Comparison of ENCODE assay signal across 9 cellular contexts in the genomic region with DNA sequence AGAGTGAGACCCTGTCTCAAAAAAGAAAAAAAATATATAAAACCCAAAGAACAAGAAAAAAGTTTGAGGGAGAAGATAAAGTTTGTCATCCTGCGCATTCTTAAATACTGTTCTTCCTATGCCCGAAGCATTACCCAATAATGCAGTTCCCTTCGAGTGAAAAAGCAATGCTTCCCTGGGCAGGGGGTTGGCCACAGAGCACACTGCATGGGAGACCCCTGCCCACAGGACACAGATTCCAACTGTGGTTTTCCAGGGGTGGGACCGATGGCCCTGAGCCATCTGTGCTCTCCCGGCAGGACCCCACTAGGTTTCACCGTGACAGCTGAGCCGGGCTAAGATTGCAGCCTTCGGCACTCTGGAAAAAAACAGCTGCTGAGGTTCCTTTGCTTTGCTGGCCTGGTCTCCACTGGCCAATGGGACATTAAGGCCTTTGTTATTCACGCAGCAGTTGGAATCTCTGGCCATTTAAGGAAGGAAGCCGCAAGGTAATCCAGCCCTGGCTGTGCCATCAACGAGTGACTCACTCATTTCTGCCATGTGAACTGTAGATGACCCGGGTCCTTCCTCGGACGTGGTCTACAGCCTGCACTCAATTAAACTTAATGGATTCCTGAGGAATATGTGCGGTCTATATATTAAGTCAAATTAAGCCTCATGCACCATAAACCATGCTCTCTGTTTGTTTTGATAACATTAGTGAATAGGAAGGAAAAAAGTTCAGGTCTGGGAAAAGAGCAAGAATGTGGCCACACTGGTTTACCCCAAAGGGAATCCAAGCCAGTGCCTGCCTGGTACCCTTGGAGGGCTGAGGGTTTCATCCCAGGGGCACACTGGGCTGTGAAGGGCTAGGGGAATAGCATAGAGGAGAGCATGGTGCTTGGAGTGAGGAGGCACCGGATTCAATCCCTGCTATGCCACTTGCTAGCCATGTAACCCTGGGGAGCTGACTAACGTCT.
DNase-seq lines count a peak whose midpoint lies in the region; ATAC-seq and TF ChIP-seq lines count a peak whose summit lies in the region.
"Had no signal": no experiment of that assay in that cellular context is flagged by ENCODE, and none has a peak within 500 bp of the region (broad histone marks: within the 10 kb centered on the region; RNA-seq: fewer than 3 reads in every experiment).

No MANE protein-coding gene starts in this region.

- H3K79me1 ChIP-seq in neuronal stem cell (ENCODE audit: low read depth, low read length) = no peaks in the 10 kb centered on the region

- POLR2A ChIA-PET in Panc1 (lab: Charles Lee) = no interaction called here

- no peak overlapping the region for H2BK12ac ChIP-seq in neuronal stem cell (ENCODE audit: low read length)

- ATAC-seq in Panc1 = 0 out of 2 replicates have a peak, but pooled peaks have one; percentile 25

- H3K27me3 Mint-ChIP-seq in endothelial cell (ENCODE audit: unreplicated experiment) = peaks cover 2% of the 10 kb centered on the region

- H3K4me3 ChIP-seq in Panc1 (ENCODE audit: low read depth in 2 of 2, low read length in 2 of 2) = no peak overlapping the region
- H3K4me3 ChIP-seq in neuronal stem cell (ENCODE audit: low read length in 2 of 2) = no peak overlapping the region
- H3K4me3 ChIP-seq: upper lobe of left lung had no signal

- H3K23ac ChIP-seq in neuronal stem cell (ENCODE audit: low read depth, low read length, poor library complexity) = no peak overlapping the region

- no peaks in the 10 kb centered on the region for H3K4me1 ChIP-seq in Panc1 (ENCODE audit: control insufficient read depth, insufficient read depth, low read length)
- peaks cover 3% of the 10 kb centered on the region in 2 donors for H3K4me1 ChIP-seq in neuronal stem cell (ENCODE audit: control insufficient read depth in 2 of 2, insufficient read depth in 1 of 2, low read depth in 1 of 2, low read length in 2 of 2)
- H3K4me1 ChIP-seq: upper lobe of left lung had no signal

- no peak overlapping the region for H4K91ac ChIP-seq in neuronal stem cell (ENCODE audit: low read depth, low read length, poor library complexity)

- CTCF ChIA-PET in Panc1 (lab: Charles Lee) = no interaction called here

- no peak overlapping the region for H3K4me2 ChIP-seq in neuronal stem cell (ENCODE audit: insufficient read depth, low read length, poor library complexity, severe bottlenecking)

- H2BK5ac ChIP-seq in neuronal stem cell (ENCODE audit: low read length) = no peak overlapping the region

- H2AK5ac ChIP-seq in neuronal stem cell (ENCODE audit: low read depth, low read length) = no peak overlapping the region

- no peaks in the 10 kb centered on the region for H3K27me3 ChIP-seq in Panc1 (ENCODE audit: control insufficient read depth, insufficient read depth, low read length)
- peaks cover 0 to 10% (median 0%) of the 10 kb centered on the region in 3 experiments for H3K27me3 ChIP-seq in neuronal stem cell (ENCODE audit: control insufficient read depth in 3 of 3, insufficient read depth in 3 of 3, low read depth in 1 of 3, low read length in 3 of 3)
- H3K27me3 ChIP-seq: upper lobe of left lung had no signal

- H3K4me1 Mint-ChIP-seq in endothelial cell (ENCODE audit: unreplicated experiment) = peaks cover 4% of the 10 kb centered on the region

- no peaks in the 10 kb centered on the region for H3K36me3 Mint-ChIP-seq in endothelial cell (ENCODE audit: low read depth, unreplicated experiment)

- no peak overlapping the region for H3K4me3 Mint-ChIP-seq in endothelial cell (ENCODE audit: unreplicated experiment)

- H2BK15ac ChIP-seq in neuronal stem cell (ENCODE audit: low read length) = no peak overlapping the region

- no TSS peak for BruUV-seq in Panc1 (replicated peaks; lab: Mats Ljungman, UMichigan)

- in situ Hi-C loops in Panc1 (cut with HindIII; ENCODE audit: low pct_unique_long_range_greater_than_20kb, low sequenced_read_pairs) = no loop called here

- intact Hi-C loops in Panc1 (cut with micrococcal nuclease; ENCODE audit: unreplicated experiment) = no loop called here

- H2BK120ac ChIP-seq in neuronal stem cell (ENCODE audit: low read depth, low read length) = no peak overlapping the region

- no peak overlapping the region for H3K27ac Mint-ChIP-seq in endothelial cell (ENCODE audit: unreplicated experiment)

- H3K9me3 ChIP-seq in Panc1 (ENCODE audit: control insufficient read depth, insufficient read depth, low read depth, low read length) (no peaks in the 10 kb centered on the region), neuronal stem cell (replicated peaks in 1 of 2; ENCODE audit: control insufficient read depth in 2 of 2, insufficient read depth in 1 of 2, low read depth in 1 of 2, low read length in 2 of 2) (no peaks in the 10 kb centered on the region)
- H3K9me3 ChIP-seq: upper lobe of left lung had no signal

- no peak overlapping the region for H3K14ac ChIP-seq in neuronal stem cell (ENCODE audit: low read length)

- peak overlapping the region; percentile 27 for H2AFZ ChIP-seq in neuronal stem cell (ENCODE audit: low read length)

- H4K8ac ChIP-seq in neuronal stem cell (ENCODE audit: low read depth, low read length) = no peak overlapping the region

- H3K9ac ChIP-seq in neuronal stem cell (ENCODE audit: low read depth, low read length, poor library complexity) = no peak overlapping the region

- no peak overlapping the region for H3K27ac ChIP-seq in Panc1 (ENCODE audit: low read length)
- no peak overlapping the region for H3K27ac ChIP-seq in neuronal stem cell (replicated peaks; ENCODE audit: low read length)
- H3K27ac ChIP-seq: upper lobe of left lung had no signal

- peak overlapping the region; percentile 1 for H3K18ac ChIP-seq in neuronal stem cell (ENCODE audit: low read length)

- no peaks in the 10 kb centered on the region for H3K9me3 Mint-ChIP-seq in endothelial cell (ENCODE audit: unreplicated experiment)

- no CpG with 5 or more reads among the region's 17 CpGs for WGBS in neuronal stem cell (ENCODE audit: extremely low coverage in 2 of 2, insufficient read length in 2 of 2, insufficient replicate concordance in 1 of 2), 2 donors

- H3K4ac ChIP-seq in neuronal stem cell (ENCODE audit: low read length) = no peak overlapping the region

- DNase-seq in EL (peak; percentile 99), Panc1 (ENCODE audit: low read depth, low spot score) (no peak), fibroblast of gingiva (ENCODE audit: low read depth) (peak; percentile 72), neuronal stem cell (ENCODE audit: low spot score) (no peak), COLO668 (lab: John Stamatoyannopoulos, UW; ENCODE audit: unreplicated experiment) (no peak), T-helper 2 cell (no peak), activated T-cell treated with anti-CD3 and anti-CD28 coated beads for 4 hours (no peak), endothelial cell (ENCODE audit: low spot score) (no peak)

- TF ChIP-seq CTCF in Panc1 (IDR thresholded peaks at IDR 0.05) = no peak
- no peak for TF ChIP-seq CTCF in endothelial cell (IDR thresholded peaks at IDR 0.05; ENCODE audit: unreplicated experiment)

- H3K36me3 ChIP-seq in Panc1 (ENCODE audit: control insufficient read depth, insufficient read depth, low read length) = no peaks in the 10 kb centered on the region
- no peaks in the 10 kb centered on the region for H3K36me3 ChIP-seq in neuronal stem cell (replicated peaks in 1 of 2; ENCODE audit: control insufficient read depth in 2 of 2, insufficient read depth in 2 of 2, low read length in 2 of 2)
- H3K36me3 ChIP-seq: upper lobe of left lung had no signal

Comparison
In these comparisons a context has a peak if more than half of its experiments do, and no peak if none do; other contexts are left out.
1. DNase-seq: peak in EL (single experiment) and fibroblast of gingiva (single experiment); none in Panc1 (single experiment), neuronal stem cell (single experiment), COLO668 (single experiment), T-helper 2 cell (0 of 5), activated T-cell treated with anti-CD3 and anti-CD28 coated beads for 4 hours (single experiment) and endothelial cell (single experiment).